16 cellular contexts compared by ENCODE assay signal in the genomic region with DNA sequence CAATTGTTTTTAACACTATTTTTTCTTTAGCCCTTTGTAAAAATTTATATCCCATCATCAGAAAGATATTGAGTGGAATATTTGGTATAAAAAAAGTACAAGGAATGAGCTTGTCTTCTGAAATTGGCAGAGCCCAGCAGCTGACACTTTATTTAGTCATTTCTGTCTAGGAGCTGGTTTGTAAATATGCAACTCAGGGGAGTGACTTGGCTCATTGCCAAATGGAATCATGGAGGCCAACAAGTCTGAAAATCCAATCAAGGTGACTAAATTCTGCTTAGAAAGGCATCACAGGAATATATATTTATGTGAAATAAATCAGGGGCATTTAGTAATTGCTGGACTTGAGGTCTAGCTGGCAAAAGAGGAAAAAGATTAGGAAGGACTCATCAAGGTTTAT.
DNase-seq lines count a peak whose midpoint lies in the region; ATAC-seq and TF ChIP-seq lines count a peak whose summit lies in the region.
"Had no signal": no experiment of that assay in that cellular context is flagged by ENCODE, and none has a peak within 500 bp of the region (broad histone marks: within the 10 kb centered on the region; RNA-seq: fewer than 3 reads in every experiment).

No MANE protein-coding gene starts in this region.

- ATAC-seq in HG03521 (IDR thresholded peaks at IDR 0.05; ENCODE audit: unreplicated experiment): no peak
- ATAC-seq: activated CD8-positive, alpha-beta T cell treated with anti-CD3 and anti-CD28 coated beads for 36 hours; GM12878; left lobe of liver had no signal

- TF ChIP-seq EP300 in Ishikawa (IDR thresholded peaks at IDR 0.05; ENCODE audit: borderline replicate concordance): no peak

- TF ChIP-seq RAD21 in Ishikawa (IDR thresholded peaks at IDR 0.05; ENCODE audit: low read depth): no peak

- H3K4me3 ChIP-seq in Peyer's patch: no peak overlapping the region
- H3K4me3 ChIP-seq: GM12878 had no signal

- H3K9me3 ChIP-seq in Peyer's patch: no peaks in the 10 kb centered on the region
- H3K9me3 ChIP-seq: BE2C, SK-N-SH had no signal

- no peak for TF ChIP-seq POLR2A in Peyer's patch (IDR thresholded peaks at IDR 0.05)

- H3K36me3 ChIP-seq in Peyer's patch: no peaks in the 10 kb centered on the region
- H3K36me3 ChIP-seq: BE2C had no signal

- no peaks in the 10 kb centered on the region for H3K27me3 ChIP-seq in Peyer's patch
- H3K27me3 ChIP-seq: BE2C had no signal

- H3K27ac ChIP-seq in epithelial cell of prostate: no peak overlapping the region
- no peak overlapping the region for H3K27ac ChIP-seq in Peyer's patch
- H3K27ac ChIP-seq: parathyroid adenoma had no signal

- no peak for TF ChIP-seq CTCF in Peyer's patch (IDR thresholded peaks at IDR 0.05)

- DNase-seq in COLO668 (lab: John Stamatoyannopoulos, UW; ENCODE audit: unreplicated experiment): peak; percentile 21
- DNase-seq in NCI-H82 treated with DMSO at 0.1 percent for 48 hours (lab: John Stamatoyannopoulos, UW; ENCODE audit: unreplicated experiment): peak; percentile 35
- peak; percentile 18 for DNase-seq in epithelial cell of prostate (ENCODE audit: low read depth, low spot score)
- DNase-seq in Peyer's patch: no peak
- DNase-seq in inferior parietal cortex (ENCODE audit: extremely low spot score): no peak
- DNase-seq in activated T-cell treated with anti-CD3 and anti-CD28 coated beads, Interleukin-2, amount 50 U/mL, for 1 hour: no peak
- DNase-seq: activated CD8-positive, alpha-beta T cell treated with anti-CD3 and anti-CD28 coated beads for 36 hours; BE2C; hypothalamus; NCI-H1436; SK-N-SH had no signal

- H3K4me1 ChIP-seq in Peyer's patch: no peaks in the 10 kb centered on the region
- H3K4me1 ChIP-seq: BE2C, parathyroid adenoma had no signal

TF ChIP-seq in Ishikawa, 13 proteins besides CTCF, POLR2A, EP300 and RAD21:
- no peak for TF ChIP-seq FOXM1 (IDR thresholded peaks at IDR 0.05; ENCODE audit: borderline replicate concordance, low read depth)
- TF ChIP-seq NFIC (IDR thresholded peaks at IDR 0.05): peak; percentile 31; the same call in 1 of the 2 replicates

Comparison
In these comparisons a context has a peak if more than half of its experiments do, and no peak if none do; other contexts are left out.
1. DNase-seq: peak in COLO668 (single experiment), NCI-H82 treated with DMSO at 0.1 percent for 48 hours (single experiment) and epithelial cell of prostate (single experiment); none in Peyer's patch (0 of 3), inferior parietal cortex (single experiment) and activated T-cell treated with anti-CD3 and anti-CD28 coated beads, Interleukin-2, amount 50 U/mL, for 1 hour (single experiment).